Comparison of ENCODE assay signal across 25 cellular contexts in genomic region chr12:94851396-94852025, GRCh38.
"Had no signal": no experiment of that assay in that cellular context is flagged by ENCODE, and none has a peak within 500 bp of the region (broad histone marks: within the 10 kb centered on the region; RNA-seq: fewer than 3 reads in every experiment).

No MANE protein-coding gene starts in this region.

- H3K4me3 ChIP-seq: esophagus muscularis mucosa, ovary, prostate gland, suprapubic skin, tibial artery, upper lobe of right lung had no signal

- H3K4me1 ChIP-seq: foreskin keratinocyte, prostate gland, suprapubic skin, upper lobe of right lung had no signal

- H3K27ac Mint-ChIP-seq: activated CD8-positive, alpha-beta T cell treated with anti-CD3 and anti-CD28 coated beads for 36 hours; activated T-helper 17 cell treated with anti-CD3 and anti-CD28 coated beads, Interleukin-2, amount 50 U/mL, for 72 hours; nephron progenitor cell; WTC11 had no signal

- ATAC-seq: activated CD8-positive, alpha-beta T cell treated with anti-CD3 and anti-CD28 coated beads for 36 hours; activated T-cell treated with anti-CD3 and anti-CD28 coated beads, Interleukin-2, amount 50 U/mL, for 4 hours; activated T-helper 17 cell treated with anti-CD3 and anti-CD28 coated beads, Interleukin-2, amount 50 U/mL, for 72 hours; foreskin keratinocyte; left cardiac atrium; left ventricle myocardium superior; upper lobe of right lung; WTC11 had no signal

- H3K36me3 ChIP-seq: esophagus muscularis mucosa, neutrophil, ovary, prostate gland, suprapubic skin, tibial artery, upper lobe of right lung had no signal

- H3K36me3 Mint-ChIP-seq: WTC11 had no signal

- H3K9me3 Mint-ChIP-seq: activated CD8-positive, alpha-beta T cell treated with anti-CD3 and anti-CD28 coated beads for 36 hours; activated T-cell treated with anti-CD3 and anti-CD28 coated beads, Interleukin-2, amount 50 U/mL, for 4 hours; activated T-helper 17 cell treated with anti-CD3 and anti-CD28 coated beads, Interleukin-2, amount 50 U/mL, for 72 hours; WTC11 had no signal

- H3K4me1 Mint-ChIP-seq: activated T-helper 17 cell treated with anti-CD3 and anti-CD28 coated beads, Interleukin-2, amount 50 U/mL, for 72 hours; nephron progenitor cell had no signal

- H3K4me3 Mint-ChIP-seq: activated CD8-positive, alpha-beta T cell treated with anti-CD3 and anti-CD28 coated beads for 36 hours; activated T-cell treated with anti-CD3 and anti-CD28 coated beads, Interleukin-2, amount 50 U/mL, for 4 hours; activated T-helper 17 cell treated with anti-CD3 and anti-CD28 coated beads, Interleukin-2, amount 50 U/mL, for 72 hours; nephron progenitor cell; WTC11 had no signal

- H3K27ac ChIP-seq: esophagus muscularis mucosa, foreskin keratinocyte, neutrophil, ovary, prostate gland, suprapubic skin, tibial artery, upper lobe of right lung had no signal

- H3K9me3 ChIP-seq: esophagus muscularis mucosa, neutrophil, ovary, prostate gland, suprapubic skin, tibial artery, upper lobe of right lung had no signal

- DNase-seq: activated CD4-positive, alpha-beta T cell treated with anti-CD3 and anti-CD28 coated beads, Interleukin-2, amount 50 U/mL, for 1 hour; activated CD8-positive, alpha-beta T cell treated with anti-CD3 and anti-CD28 coated beads for 36 hours; activated gamma-delta T cell treated with Interleukin-2 at 50 U/mL for 16 hours; activated naive CD4-positive, alpha-beta T cell treated with anti-CD3 and anti-CD28 coated beads, Interleukin-2, amount 50 U/mL, for 16 hours; activated T-cell treated with anti-CD3 and anti-CD28 coated beads, Interleukin-2, amount 50 U/mL, for 4 hours; amygdala; caudate nucleus; foreskin keratinocyte; left cardiac atrium; left ventricle myocardium superior; nephron progenitor cell; ovary; stimulated activated CD4-positive, alpha-beta T cell treated with anti-CD3 and anti-CD28 coated beads, Interleukin-15, amount 100 ng/mL, for 24 hours; stimulated activated CD4-positive, alpha-beta T cell treated with anti-CD3 and anti-CD28 coated beads, Interleukin-2, amount 100 ng/mL, for 24 hours; stimulated activated naive CD4-positive, alpha-beta T cell; T-helper 2 cell; tibial artery; upper lobe of right lung had no signal

- H3K27me3 ChIP-seq: esophagus muscularis mucosa, ovary, suprapubic skin, upper lobe of right lung had no signal

- FAIRE-seq: islet of Langerhans had no signal
